10 cellular contexts compared by ENCODE assay signal in the genomic region with DNA sequence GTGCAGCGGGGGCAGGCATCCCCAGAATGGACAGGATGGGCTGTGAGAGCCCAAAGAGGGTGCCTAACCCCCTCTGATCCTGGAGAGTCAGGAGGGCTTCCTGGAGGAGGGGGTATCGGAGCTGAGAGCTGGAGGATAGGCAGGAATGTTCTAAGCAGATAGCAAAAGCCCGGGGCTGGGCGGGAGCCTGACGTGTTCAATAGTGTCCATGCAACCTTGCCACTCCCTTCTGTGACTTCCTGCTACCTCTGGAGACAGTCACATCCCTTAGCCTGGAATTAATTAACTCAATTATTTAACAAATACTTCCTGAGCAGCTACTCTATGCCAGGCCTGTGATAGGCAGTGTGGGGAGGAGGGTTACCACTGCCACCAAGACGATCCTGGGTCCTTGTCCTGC. TPM values are rescaled to one million over a fixed set of nuclear protein-coding genes. Genes with fewer than 3 reads are reported as not detected.
DNase-seq lines count a peak whose midpoint lies in the region; ATAC-seq, FAIRE-seq and TF ChIP-seq lines count a peak whose summit lies in the region.
"Had no signal": no experiment of that assay in that cellular context is flagged by ENCODE, and none has a peak within 500 bp of the region (broad histone marks: within the 10 kb centered on the region; RNA-seq: fewer than 3 reads in every experiment).

No MANE protein-coding gene starts in this region.

- no peak overlapping the region for H2BK12ac ChIP-seq in H1 (ENCODE audit: low read depth, low read length)

- H3K27ac Mint-ChIP-seq in nephron progenitor cell: peak overlapping the region; percentile 16
- H3K27ac Mint-ChIP-seq: stimulated activated naive CD8-positive, alpha-beta T cell treated with anti-CD3 and anti-CD28 coated beads, Interleukin-15, Interleukin-2, amounts not matched to agents 100 ng/mL and 50 ng/mL, for 24 hours had no signal

- H3K79me2 ChIP-seq in H1 (ENCODE audit: control insufficient read depth in 1 of 2, insufficient read depth in 2 of 2, low read length in 2 of 2): no peaks in the 10 kb centered on the region

- peaks cover 0 to 7% of the 10 kb centered on the region in 2 experiments for H4K20me1 ChIP-seq in H1 (replicated peaks in 1 of 2; ENCODE audit: control insufficient read depth in 1 of 2, insufficient read depth in 2 of 2, low read length in 2 of 2)

- TF ChIP-seq RAD21 in H1 (IDR thresholded peaks at IDR 0.05 in 1 of 2, conservative IDR thresholded peaks at IDR 0.05 in 1 of 2; ENCODE audit: low read depth in 2 of 2, low read length in 2 of 2): no peak

- H2BK5ac ChIP-seq in H1 (ENCODE audit: low read depth, low read length): no peak overlapping the region

- H3K4me3 ChIP-seq in H1 (ENCODE audit: extremely low read depth in 1 of 4, insufficient read depth in 2 of 4, low read depth in 3 of 4, low read length in 4 of 4) (no peak overlapping the region), upper lobe of right lung (no peak overlapping the region)
- H3K4me3 ChIP-seq: pancreas had no signal

- H3K36me3 Mint-ChIP-seq in nephron progenitor cell (ENCODE audit: low read depth): peaks cover 25% of the 10 kb centered on the region

- intact Hi-C loops in upper lobe of right lung (cut with DNase I): loop anchor here (5.0 kb wide), 1 partner anchor 82 kb away; no protein-coding TSS in a partner anchor

- no peak overlapping the region for H3K14ac ChIP-seq in H1 (ENCODE audit: insufficient read length)

- no peak for TF ChIP-seq EP300 in H1 (IDR thresholded peaks at IDR 0.05; ENCODE audit: borderline replicate concordance in 1 of 2, low read depth in 2 of 2, low read length in 2 of 2)

- TF ChIP-seq CTCF in H1 (IDR thresholded peaks at IDR 0.05; ENCODE audit: control extremely low read depth in 1 of 3, insufficient read depth in 1 of 3, low read depth in 1 of 3, low read length in 3 of 3) (no peak), nephron progenitor cell (IDR thresholded peaks at IDR 0.05) (no peak), upper lobe of right lung (IDR thresholded peaks at IDR 0.05) (no peak)

- no peaks in the 10 kb centered on the region for H3K4me1 Mint-ChIP-seq in nephron progenitor cell

- H3K27me3 Mint-ChIP-seq in nephron progenitor cell (ENCODE audit: low read depth, poor library complexity): no peaks in the 10 kb centered on the region
- H3K27me3 Mint-ChIP-seq: stimulated activated naive CD8-positive, alpha-beta T cell treated with anti-CD3 and anti-CD28 coated beads, Interleukin-15, Interleukin-2, amounts not matched to agents 100 ng/mL and 50 ng/mL, for 24 hours had no signal

- no peak overlapping the region for H4K8ac ChIP-seq in H1 (ENCODE audit: extremely low read depth, insufficient read depth, low read length)

- H3K23ac ChIP-seq in H1 (ENCODE audit: insufficient read length): no peak overlapping the region

- H3K79me1 ChIP-seq in H1 (ENCODE audit: low read depth, low read length): 0 out of 2 replicates have a peak, but pooled peaks cover 4% of the 10 kb centered on the region

- TF ChIP-seq POLR2A in H1 (IDR thresholded peaks at IDR 0.05; ENCODE audit: control extremely low read depth in 1 of 2, low read depth in 2 of 2, low read length in 2 of 2): no peak

- WGBS in H1 (ENCODE audit: extremely low coverage in 1 of 2, insufficient coverage in 1 of 2, insufficient read length in 1 of 2, insufficient replicate concordance in 2 of 2, low coverage in 1 of 2, low lambda C conversion rate in 2 of 2, missing lambda C conversion rate in 1 of 2), 2 experiments: 86% methylated on average over 6 of the region's 6 CpGs; no CpG with 5 or more reads in 1 of the 2 experiments

- H3K23me2 ChIP-seq in H1 (ENCODE audit: low read depth, low read length): no peaks in the 10 kb centered on the region

- no peak overlapping the region for H2AFZ ChIP-seq in H1 (ENCODE audit: low read length)

- H4K91ac ChIP-seq in H1 (replicated peaks; ENCODE audit: insufficient read length, low read length): no peak overlapping the region

- POLR2A ChIA-PET in H1 (lab: Charles Lee; ENCODE audit: partially characterized antibody): interaction anchor here (1.1 to 5.0 kb wide), 6 partner anchors 10 to 81 kb away, joined by 3 to 67 read pairs (median 6); partner anchors contain the start of gene SLC1A5

- H2BK120ac ChIP-seq in H1 (replicated peaks; ENCODE audit: low read depth, low read length): no peak overlapping the region

- no peak overlapping the region for H3K4ac ChIP-seq in H1 (replicated peaks; ENCODE audit: insufficient read length, low read depth, low read length)

- DNase-seq in HT-29 (ENCODE audit: low spot score) (peak; percentile 83), H1 (ENCODE audit: low read depth in 1 of 2, low spot score in 2 of 2) (no peak), nephron progenitor cell (no peak), upper lobe of right lung (no peak)
- DNase-seq: NCI-H524 treated with DMSO at 0.1 percent for 48 hours, pancreas had no signal

- H3K9ac ChIP-seq in H1 (replicated peaks in 1 of 4; ENCODE audit: extremely low read depth in 1 of 4, low read depth in 3 of 4, low read length in 3 of 4): no peak overlapping the region

- H3K4me3 Mint-ChIP-seq in nephron progenitor cell: no peak overlapping the region
- H3K4me3 Mint-ChIP-seq: stimulated activated naive CD8-positive, alpha-beta T cell treated with anti-CD3 and anti-CD28 coated beads, Interleukin-15, Interleukin-2, amounts not matched to agents 100 ng/mL and 50 ng/mL, for 24 hours had no signal

- H3K9me3 Mint-ChIP-seq in nephron progenitor cell: no peaks in the 10 kb centered on the region
- H3K9me3 Mint-ChIP-seq: stimulated activated naive CD8-positive, alpha-beta T cell treated with anti-CD3 and anti-CD28 coated beads, Interleukin-15, Interleukin-2, amounts not matched to agents 100 ng/mL and 50 ng/mL, for 24 hours had no signal

- no peak overlapping the region for H4K5ac ChIP-seq in H1 (ENCODE audit: insufficient read length, low read depth, low read length)

- CTCF ChIA-PET in H1 (lab: Charles Lee; ENCODE audit: partially characterized antibody): interaction anchor here (0.6 to 3.3 kb wide), 25 partner anchors 9 to 158 kb away, joined by 3 to 44 read pairs (median 6); partner anchors contain the start of gene SLC1A5

- H2BK20ac ChIP-seq in H1 (ENCODE audit: low read length): no peak overlapping the region

- FAIRE-seq in H1 (lab: Jason Lieb, UNC): no peak
- FAIRE-seq: pancreas had no signal

- no peak overlapping the region for H3K4me2 ChIP-seq in H1 (ENCODE audit: insufficient read depth in 1 of 2, low read depth in 2 of 2, low read length in 2 of 2)

- no peak overlapping the region for H3K56ac ChIP-seq in H1 (replicated peaks; ENCODE audit: insufficient read length, low read depth, low read length)

- H3K18ac ChIP-seq in H1 (ENCODE audit: extremely low read depth, low read length): no peak overlapping the region

- H3K4me1 ChIP-seq in H1 (replicated peaks in 1 of 4; ENCODE audit: control insufficient read depth in 3 of 4, insufficient read depth in 4 of 4, low read length in 3 of 4): no peaks in the 10 kb centered on the region
- peaks cover 10% of the 10 kb centered on the region for H3K4me1 ChIP-seq in upper lobe of right lung
- H3K4me1 ChIP-seq: pancreas had no signal

- H3K9me3 ChIP-seq in H1 (ENCODE audit: insufficient read depth in 2 of 2, low read depth in 1 of 2, low read length in 1 of 2) (no peaks in the 10 kb centered on the region), upper lobe of right lung (no peaks in the 10 kb centered on the region)
- H3K9me3 ChIP-seq: pancreas had no signal

- H3K36me3 ChIP-seq in H1 (ENCODE audit: control insufficient read depth in 2 of 4, insufficient read depth in 4 of 4, low read length in 3 of 4) (peaks cover 7 to 28% (median 15%) of the 10 kb centered on the region in 4 experiments), upper lobe of right lung (peaks cover 54% of the 10 kb centered on the region)

- H2BK15ac ChIP-seq in H1 (ENCODE audit: low read length): no peak overlapping the region

- no peak overlapping the region for H2AK5ac ChIP-seq in H1 (ENCODE audit: low read depth, low read length)

- H3K27ac ChIP-seq in H1 (ENCODE audit: low read depth, low read length) (0 out of 2 replicates have a peak overlapping the region, but pooled peaks have one; percentile 44), upper lobe of right lung (peak overlapping the region; percentile 11)
- H3K27ac ChIP-seq: pancreas had no signal

- no peaks in the 10 kb centered on the region for H3K27me3 ChIP-seq in H1 (replicated peaks in 1 of 4; ENCODE audit: control insufficient read depth in 3 of 4, extremely low read depth in 1 of 4, insufficient read depth in 3 of 4, low read length in 3 of 4)
- H3K27me3 ChIP-seq in upper lobe of right lung: no peaks in the 10 kb centered on the region
- H3K27me3 ChIP-seq: pancreas had no signal

- ATAC-seq in upper lobe of right lung (peak; percentile 19), GM21723 (IDR thresholded peaks at IDR 0.05; ENCODE audit: unreplicated experiment) (no peak), GM21526 (IDR thresholded peaks at IDR 0.05; ENCODE audit: low FRiP score, unreplicated experiment) (no peak), GM19463 (IDR thresholded peaks at IDR 0.05; ENCODE audit: unreplicated experiment) (no peak)

RNA-seq across cellular contexts. Expression of gene AP2S1, which starts 10.9 kb away (rescaled TPM):
- 527 and 544 TPM in 2 replicates for total RNA-seq in HT-29 (2014; rRNA removed; shearing (Covaris generic))
- 195 and 205 TPM in 2 replicates for total RNA-seq in H1 (2021; fragmentation: NEBNext Ultra II Directional; extraction: Animal tissue kit (Norgen Biotek cat#: 25700))
- polyA plus RNA-seq in H1 (2011; rRNA removed): 211 and 314 TPM in 2 replicates
- polyA plus RNA-seq in H1 (2011; cell fraction: cytosol; rRNA removed): 183 TPM
- polyA plus RNA-seq in H1 (2011; cell fraction: nucleus; rRNA removed): 172 TPM
- 204 to 246 TPM (median 221 TPM) in 4 replicates for polyA plus RNA-seq in H1 (2012, experiment 1 of 2)
- polyA plus RNA-seq in H1 (2012, experiment 2 of 2): 496 TPM
- 196 TPM for polyA plus RNA-seq in H1 (2013, experiment 1 of 2)
- polyA plus RNA-seq in H1 (2013, experiment 2 of 2): 195 TPM
- 50.4 and 60.7 TPM in 2 replicates for polyA minus RNA-seq in H1 (2011; rRNA and poly(A)+ RNA removed)
- 76.3 TPM for polyA minus RNA-seq in H1 (2011; cell fraction: cytosol; rRNA and poly(A)+ RNA removed)
- 54.4 TPM for polyA minus RNA-seq in H1 (2011; cell fraction: nucleus; rRNA and poly(A)+ RNA removed)
- total RNA-seq in upper lobe of right lung: 101 TPM

RNA-seq across cellular contexts. Expression of gene ARHGAP35, which starts 21.0 kb away (rescaled TPM):
- total RNA-seq in HT-29 (2014; rRNA removed; shearing (Covaris generic)): 53.6 and 63.9 TPM in 2 replicates
- total RNA-seq in H1 (2021; fragmentation: NEBNext Ultra II Directional; extraction: Animal tissue kit (Norgen Biotek cat#: 25700)): 62.2 and 64.5 TPM in 2 replicates
- 29.7 and 32.0 TPM in 2 replicates for polyA plus RNA-seq in H1 (2011; rRNA removed)
- polyA plus RNA-seq in H1 (2011; cell fraction: cytosol; rRNA removed): 20.2 TPM
- polyA plus RNA-seq in H1 (2011; cell fraction: nucleus; rRNA removed): 32.5 TPM
- 30.6 to 36.0 TPM (median 33.4 TPM) in 4 replicates for polyA plus RNA-seq in H1 (2012, experiment 1 of 2)
- 4.1 TPM for polyA plus RNA-seq in H1 (2012, experiment 2 of 2)
- polyA plus RNA-seq in H1 (2013, experiment 1 of 2): 33.6 TPM
- 30.9 TPM for polyA plus RNA-seq in H1 (2013, experiment 2 of 2)
- 60.3 and 66.3 TPM in 2 replicates for polyA minus RNA-seq in H1 (2011; rRNA and poly(A)+ RNA removed)
- polyA minus RNA-seq in H1 (2011; cell fraction: cytosol; rRNA and poly(A)+ RNA removed): 34.9 TPM
- polyA minus RNA-seq in H1 (2011; cell fraction: nucleus; rRNA and poly(A)+ RNA removed): 78.8 TPM
- 63.8 TPM for total RNA-seq in upper lobe of right lung

RNA-seq across cellular contexts. Expression of gene SLC1A5, which starts 51.4 kb away (rescaled TPM):
- total RNA-seq in HT-29 (2014; rRNA removed; shearing (Covaris generic)): 772 and 790 TPM in 2 replicates
- 290 and 291 TPM in 2 replicates for total RNA-seq in H1 (2021; fragmentation: NEBNext Ultra II Directional; extraction: Animal tissue kit (Norgen Biotek cat#: 25700))
- polyA plus RNA-seq in H1 (2011; rRNA removed): 351 and 475 TPM in 2 replicates
- 305 TPM for polyA plus RNA-seq in H1 (2011; cell fraction: cytosol; rRNA removed)
- polyA plus RNA-seq in H1 (2011; cell fraction: nucleus; rRNA removed): 293 TPM
- 192 to 294 TPM (median 290 TPM) in 4 replicates for polyA plus RNA-seq in H1 (2012, experiment 1 of 2)
- polyA plus RNA-seq in H1 (2012, experiment 2 of 2): 364 TPM
- 328 TPM for polyA plus RNA-seq in H1 (2013, experiment 1 of 2)
- 322 TPM for polyA plus RNA-seq in H1 (2013, experiment 2 of 2)
- 271 and 323 TPM in 2 replicates for polyA minus RNA-seq in H1 (2011; rRNA and poly(A)+ RNA removed)
- 153 TPM for polyA minus RNA-seq in H1 (2011; cell fraction: cytosol; rRNA and poly(A)+ RNA removed)
- polyA minus RNA-seq in H1 (2011; cell fraction: nucleus; rRNA and poly(A)+ RNA removed): 89.0 TPM
- total RNA-seq in upper lobe of right lung: 133 TPM
